Comparison of ENCODE assay signal across 8 cellular contexts in genomic region chr12:123151679-123152454, GRCh38. TPM values are rescaled to one million over a fixed set of nuclear protein-coding genes. Genes with fewer than 3 reads are reported as not detected.
A peak's percentile ranks its signal among the peaks of the same experiment; 100 is the strongest.
DNase-seq lines count a peak whose midpoint lies in the region; ATAC-seq, FAIRE-seq and TF ChIP-seq lines count a peak whose summit lies in the region.

No MANE protein-coding gene starts in this region.

- H3K4me3 ChIP-seq in BLaER1 (peak overlapping the region; percentile 86), LNCaP clone FGC (ENCODE audit: low read depth, low read length) (peak overlapping the region; percentile 54), choroid plexus epithelial cell (ENCODE audit: low read depth, low read length) (peak overlapping the region; percentile 68)
- H3K4me3 ChIP-seq in naive thymus-derived CD4-positive, alpha-beta T cell (ENCODE audit: low read length): peak overlapping the region; percentile 74

- peak overlapping the region; percentile 84 for H3K27ac ChIP-seq in BLaER1
- peak overlapping the region; percentile 82 for H3K27ac ChIP-seq in naive thymus-derived CD4-positive, alpha-beta T cell (ENCODE audit: low read depth, low read length)

- H3K4me3 Mint-ChIP-seq in naive thymus-derived CD4-positive, alpha-beta T cell: peak overlapping the region; percentile 73 to 90 (median 85)

- H4K20me1 ChIP-seq in BLaER1: peaks cover 22% of the 10 kb centered on the region

- TF ChIP-seq CTCF in LNCaP clone FGC (IDR thresholded peaks at IDR 0.05; ENCODE audit: control insufficient read depth, extremely low read depth, insufficient read depth) (no peak), choroid plexus epithelial cell (conservative IDR thresholded peaks at IDR 0.05; ENCODE audit: low read depth, low read length) (no peak)

- POLR2A ChIA-PET in naive thymus-derived CD4-positive, alpha-beta T cell (lab: Charles Lee): interaction anchor here (0.6 to 7.3 kb wide), 17 partner anchors 9 to 377 kb away, joined by 3 to 70 read pairs (median 4); partner anchors contain the start of genes MPHOSPH9, MTRFR and OGFOD2

- peaks cover 48% of the 10 kb centered on the region for H3K27me3 ChIP-seq in BLaER1
- no peaks in the 10 kb centered on the region for H3K27me3 ChIP-seq in naive thymus-derived CD4-positive, alpha-beta T cell (ENCODE audit: control insufficient read depth in 2 of 2, insufficient read depth in 2 of 2, low read length in 2 of 2)

- peak overlapping the region; percentile 66 to 90 (median 86) for H3K27ac Mint-ChIP-seq in naive thymus-derived CD4-positive, alpha-beta T cell

- ATAC-seq in naive thymus-derived CD4-positive, alpha-beta T cell: no peak

- peaks cover 0 to 16% (median 0%) of the 10 kb centered on the region in 5 donors for H3K36me3 Mint-ChIP-seq in naive thymus-derived CD4-positive, alpha-beta T cell

- no peaks in the 10 kb centered on the region for H3K9me3 ChIP-seq in BLaER1
- H3K9me3 ChIP-seq in naive thymus-derived CD4-positive, alpha-beta T cell (ENCODE audit: control insufficient read depth in 2 of 3, low read length in 3 of 3): no peaks in the 10 kb centered on the region

- peak overlapping the region; percentile 88 for H3K9ac ChIP-seq in BLaER1

- peaks cover 0 to 20% (median 0%) of the 10 kb centered on the region in 5 donors for H3K27me3 Mint-ChIP-seq in naive thymus-derived CD4-positive, alpha-beta T cell

- peaks cover 50% of the 10 kb centered on the region for H3K4me1 ChIP-seq in BLaER1
- H3K4me1 ChIP-seq in naive thymus-derived CD4-positive, alpha-beta T cell (ENCODE audit: control insufficient read depth in 2 of 2, insufficient read depth in 2 of 2, low read length in 2 of 2): peaks cover 6 to 29% of the 10 kb centered on the region in 2 donors

- intact Hi-C loops in naive thymus-derived CD4-positive, alpha-beta T cell (cut with micrococcal nuclease): loop anchor here (1.0 to 5.0 kb wide), 11 partner anchors 19 to 177 kb away; partner anchors contain the start of genes ARL6IP4 (in 1 of the 2), MPHOSPH9 (in 1 of the 2), MTRFR (in 1 of the 2) and OGFOD2 (in 1 of the 2)

- H3K4me2 ChIP-seq in BLaER1: peak overlapping the region; percentile 94

- H3K9me3 Mint-ChIP-seq in naive thymus-derived CD4-positive, alpha-beta T cell: no peaks in the 10 kb centered on the region

- H3K4me1 Mint-ChIP-seq in naive thymus-derived CD4-positive, alpha-beta T cell: peaks cover 24 to 48% (median 38%) of the 10 kb centered on the region in 7 donors

- no peak for DNase-seq in LNCaP clone FGC (ENCODE audit: low read depth)
- no peak for DNase-seq in choroid plexus epithelial cell (ENCODE audit: low read depth)
- DNase-seq in naive thymus-derived CD4-positive, alpha-beta T cell: peak in 1 of 9 donors; percentile 13
- DNase-seq in DMS 273 treated with DMSO at 0.1 percent for 48 hours (lab: John Stamatoyannopoulos, UW): no peak
- no peak for DNase-seq in urothelium cell line (ENCODE audit: low spot score)
- no peak for DNase-seq in NCI-H2081 (lab: John Stamatoyannopoulos, UW)
- no peak for DNase-seq in NCI-H345 treated with DMSO at 0.1 percent for 48 hours (lab: John Stamatoyannopoulos, UW; ENCODE audit: unreplicated experiment)

- FAIRE-seq in urothelium cell line (lab: Jason Lieb, UNC): no peak

- CTCF ChIA-PET in naive thymus-derived CD4-positive, alpha-beta T cell (lab: Charles Lee): interaction anchor here (0.6 to 4.2 kb wide), 6 partner anchors 8 to 108 kb away, joined by 3 to 19 read pairs (median 8); no protein-coding TSS in a partner anchor

- H3K36me3 ChIP-seq in BLaER1: peaks cover 40% of the 10 kb centered on the region
- no peaks in the 10 kb centered on the region for H3K36me3 ChIP-seq in naive thymus-derived CD4-positive, alpha-beta T cell (ENCODE audit: control insufficient read depth in 2 of 3, insufficient read depth in 3 of 3, low read length in 3 of 3)

RNA-seq across cellular contexts. Expression of gene PITPNM2, which starts 1.0 kb away (rescaled TPM):
- 10 to 100 TPM; 22.2 to 65.3 (median 56.6) TPM for total RNA-seq in naive thymus-derived CD4-positive, alpha-beta T cell
- polyA plus RNA-seq in naive thymus-derived CD4-positive, alpha-beta T cell: 1 to 10 TPM; 2.9 to 9.2 TPM
